8 cellular contexts compared by ENCODE assay signal in the genomic region with DNA sequence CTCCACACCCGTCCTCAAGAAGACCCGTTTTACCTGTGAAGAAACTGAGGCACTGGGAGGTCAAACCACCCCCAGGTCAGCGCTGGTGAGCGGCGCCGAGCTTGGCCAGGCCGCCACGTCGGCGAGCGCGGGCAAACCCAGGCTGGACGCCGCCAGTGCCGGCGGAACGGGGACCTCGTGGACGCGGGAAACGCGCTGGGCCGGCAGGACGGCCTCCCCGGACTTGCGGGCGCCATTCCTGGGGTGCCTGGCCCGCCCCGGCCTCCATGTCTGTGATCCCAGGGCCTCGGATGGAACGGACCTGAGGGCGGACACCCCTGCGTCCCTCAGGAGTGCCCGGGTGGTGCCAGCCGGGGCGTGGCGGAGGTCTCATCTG. TPM values are rescaled to one million over a fixed set of nuclear protein-coding genes. Genes with fewer than 3 reads are reported as not detected.
DNase-seq lines count a peak whose midpoint lies in the region; ATAC-seq, FAIRE-seq and TF ChIP-seq lines count a peak whose summit lies in the region.

No MANE protein-coding gene starts in this region.

- H3K79me2 ChIP-seq in fibroblast of lung (ENCODE audit: control insufficient read depth, insufficient read depth, low read length) = peaks cover 35% of the 10 kb centered on the region

- no peak for FAIRE-seq in pancreas (lab: Jason Lieb, UNC)
- FAIRE-seq in urothelium cell line (lab: Jason Lieb, UNC) = no peak

- H3K9me3 Mint-ChIP-seq in Calu3 (ENCODE audit: low read depth, unreplicated experiment) = peaks cover 9% of the 10 kb centered on the region

- H2AFZ ChIP-seq in fibroblast of lung (ENCODE audit: low read length) = no peak overlapping the region

- no peaks in the 10 kb centered on the region for H4K20me1 ChIP-seq in fibroblast of lung (ENCODE audit: control insufficient read depth, extremely low read depth, insufficient read depth, low read length)

- peak overlapping the region; percentile 7 to 77 (median 55) for H3K4me3 ChIP-seq in fibroblast of lung (replicated peaks in 1 of 4; ENCODE audit: control extremely low read depth in 1 of 4, insufficient read depth in 1 of 4, low read depth in 3 of 4, low read length in 4 of 4)
- peak overlapping the region; percentile 67 to 84 (median 80) for H3K4me3 ChIP-seq in pancreas

- TF ChIP-seq POLR2A in erythroblast (IDR thresholded peaks at IDR 0.05; ENCODE audit: low read length) = no peak

- TF ChIP-seq CTCF in Calu3 (IDR thresholded peaks at IDR 0.05; ENCODE audit: unreplicated experiment) (no peak), RWPE1 (conservative IDR thresholded peaks at IDR 0.05; ENCODE audit: low read depth) (no peak), fibroblast of lung (conservative IDR thresholded peaks at IDR 0.05 in 1 of 2, IDR thresholded peaks at IDR 0.05 in 1 of 2; ENCODE audit: low read depth in 1 of 2, low read length in 2 of 2) (no peak), pancreas (IDR thresholded peaks at IDR 0.05) (no peak)

- H3K4me1 Mint-ChIP-seq in Calu3 (ENCODE audit: low read depth, unreplicated experiment) = no peaks in the 10 kb centered on the region

- no peaks in the 10 kb centered on the region for H3K9me3 ChIP-seq in fibroblast of lung (ENCODE audit: control insufficient read depth, insufficient read depth, low read depth, low read length)
- no peaks in the 10 kb centered on the region for H3K9me3 ChIP-seq in pancreas

- POLR2A ChIA-PET in RWPE1 (lab: Yijun Ruan, JAX; ENCODE audit: low non-redundant PET) = no interaction called here

- intact Hi-C loops in Calu3 (cut with micrococcal nuclease; ENCODE audit: unreplicated experiment) (no loop called here), pancreas (cut with DNase I) (no loop called here)

- ATAC-seq in pancreas (no peak), HG03460 (IDR thresholded peaks at IDR 0.05; ENCODE audit: unreplicated experiment) (no peak)

- no peak overlapping the region for H3K27ac Mint-ChIP-seq in Calu3 (ENCODE audit: unreplicated experiment)

- DNase-seq in Calu3 (no peak), RWPE1 (ENCODE audit: low spot score) (no peak), fibroblast of lung (ENCODE audit: low read depth in 2 of 2) (no peak), pancreas (peak in 3 of 6 donors; percentile 37 to 73 (median 52)), erythroblast (lab: John Stamatoyannopoulos, UW) (no peak), urothelium cell line (ENCODE audit: low spot score) (no peak), SKM-1 treated with dmso at 0.1 percent for 144 hours (lab: John Stamatoyannopoulos, UW; ENCODE audit: unreplicated experiment) (no peak)

- WGBS in pancreas, 2 donors = 56 to 61% methylated on average over 31 to 37 of the region's 37 CpGs

- BruUV-seq in Calu3 (replicated peaks; lab: Mats Ljungman, UMichigan) = no TSS peak

- peak overlapping the region; percentile 83 for H3K27ac ChIP-seq in RWPE1
- peak overlapping the region; percentile 82 for H3K27ac ChIP-seq in fibroblast of lung (ENCODE audit: insufficient read depth, low read length)
- peak overlapping the region in 3 of 4 donors; percentile 67 to 75 (median 72) for H3K27ac ChIP-seq in pancreas

- CTCF ChIA-PET in Calu3 (lab: Charles Lee) = no interaction called here
- CTCF ChIA-PET in RWPE1 (lab: Yijun Ruan, JAX) = no interaction called here

- H3K27me3 ChIP-seq in fibroblast of lung (ENCODE audit: control insufficient read depth, insufficient read depth, low read length) = no peaks in the 10 kb centered on the region
- H3K27me3 ChIP-seq in pancreas = no peaks in the 10 kb centered on the region

- H3K27me3 Mint-ChIP-seq in Calu3 (ENCODE audit: unreplicated experiment) = peaks cover 10% of the 10 kb centered on the region

- H3K4me1 ChIP-seq in fibroblast of lung (ENCODE audit: control insufficient read depth, extremely low read depth, insufficient read depth, low read length) = peaks cover 3% of the 10 kb centered on the region
- no peaks in the 10 kb centered on the region for H3K4me1 ChIP-seq in pancreas

- peaks cover 10% of the 10 kb centered on the region for H3K36me3 Mint-ChIP-seq in Calu3 (ENCODE audit: insufficient read depth, unreplicated experiment)

- peak overlapping the region; percentile 81 for H3K9ac ChIP-seq in fibroblast of lung (ENCODE audit: insufficient read depth, low read length)

- peak overlapping the region; percentile 23 for H3K4me2 ChIP-seq in fibroblast of lung (ENCODE audit: extremely low read depth, insufficient read depth, low read length)

- peak overlapping the region; percentile 81 for H3K4me3 Mint-ChIP-seq in Calu3 (ENCODE audit: low read depth, unreplicated experiment)

- H3K36me3 ChIP-seq in fibroblast of lung (ENCODE audit: control insufficient read depth, insufficient read depth, low read length) = no peaks in the 10 kb centered on the region
- no peaks in the 10 kb centered on the region for H3K36me3 ChIP-seq in pancreas

RNA-seq across cellular contexts. Expression of a gene that starts 0.8 kb away (rescaled TPM):
- 56.7 and 58.1 TPM in 2 replicates for total RNA-seq in Calu3 (2022)
- 74.2 and 96.3 TPM in 2 replicates for total RNA-seq in fibroblast of lung
- 190 and 230 TPM in 2 replicates for polyA plus RNA-seq in fibroblast of lung
- 125 and 162 TPM in 2 replicates for polyA plus RNA-seq in fibroblast of lung (2012)
- 39.3 and 58.6 TPM in 2 replicates for polyA minus RNA-seq in fibroblast of lung (ENCODE audit: low replicate concordance)
- total RNA-seq in pancreas = 10 to 100 TPM; 17.3 to 29.1 (median 21.7) TPM
- 10 to 100 TPM; 14.0 to 29.1 TPM for polyA plus RNA-seq in pancreas

RNA-seq across cellular contexts. Expression of a gene that starts 17.0 kb away (rescaled TPM):
- total RNA-seq in Calu3 (2022) (61.7 and 70.8 TPM in 2 replicates), fibroblast of lung (61.9 and 74.2 TPM in 2 replicates), pancreas (10 to 100 TPM; 30.5 to 48.0 (median 39.7) TPM)
- polyA plus RNA-seq in fibroblast of lung (49.7 and 63.6 TPM in 2 replicates), pancreas (10 to 100 TPM; 44.6 to 53.2 TPM)
- polyA plus RNA-seq in fibroblast of lung (2012) = 44.1 and 50.3 TPM in 2 replicates
- polyA minus RNA-seq in fibroblast of lung (ENCODE audit: low replicate concordance) = 31.1 and 39.6 TPM in 2 replicates

RNA-seq across cellular contexts. Expression of a gene that starts 54.9 kb away (rescaled TPM):
- total RNA-seq in Calu3 (2022) = 135 and 136 TPM in 2 replicates
- 159 and 240 TPM in 2 replicates for total RNA-seq in fibroblast of lung
- polyA plus RNA-seq in fibroblast of lung = 209 and 229 TPM in 2 replicates
- polyA plus RNA-seq in fibroblast of lung (2012) = 167 and 182 TPM in 2 replicates
- polyA minus RNA-seq in fibroblast of lung (ENCODE audit: low replicate concordance) = 164 and 171 TPM in 2 replicates
- 100 to 1,000 TPM in 1 of 6 donors, 10 to 100 TPM in 5; 47.3 to 118 (median 60.6) TPM for total RNA-seq in pancreas
- 10 to 100 TPM; 44.9 to 71.0 TPM for polyA plus RNA-seq in pancreas
